17 cellular contexts compared by ENCODE assay signal in genomic region chr16:87740909-87741424, GRCh38. TPM values are rescaled to one million over a fixed set of nuclear protein-coding genes. Genes with fewer than 3 reads are reported as not detected.
DNase-seq lines count a peak whose midpoint lies in the region; ATAC-seq and TF ChIP-seq lines count a peak whose summit lies in the region.
"Had no signal": no experiment of that assay in that cellular context is flagged by ENCODE, and none has a peak within 500 bp of the region (broad histone marks: within the 10 kb centered on the region; RNA-seq: fewer than 3 reads in every experiment).

No MANE protein-coding gene starts in this region.

- WGBS in prostate gland = 79% methylated on average over 11 of the region's 11 CpGs

- intact Hi-C loops in prostate gland (cut with DNase I) = no loop called here

- peak overlapping the region; percentile 12 to 88 for H3K27ac Mint-ChIP-seq in natural killer cell treated with Interleukin-12 subunit alpha and Interleukin-12 subunit beta and Interleukin-15 and Interleukin-18, amount 100 ng/mL, for 72 hours
- H3K27ac Mint-ChIP-seq in activated T-cell treated with anti-CD3 and anti-CD28 coated beads, Interleukin-2, amount 50 U/mL, for 72 hours = no peak overlapping the region
- H3K27ac Mint-ChIP-seq: activated naive CD8-positive, alpha-beta T cell treated with anti-CD3 and anti-CD28 coated beads, Interleukin-2, amount 50 U/mL, for 24 hours; CD14-positive monocyte; stimulated activated naive B cell treated with anti-CD40 and anti-IgM and Interleukin-4, amounts not matched to agents 10 μg/mL and 1 μg/mL and 100 μg/mL, for 72 hours had no signal

- no peaks in the 10 kb centered on the region for H3K36me3 ChIP-seq in prostate gland

- no peak overlapping the region for H3K27ac ChIP-seq in prostate gland
- H3K27ac ChIP-seq: lower lobe of right lung, parathyroid adenoma had no signal

- peak overlapping the region; percentile 2 for H3K4me3 Mint-ChIP-seq in natural killer cell treated with Interleukin-12 subunit alpha and Interleukin-12 subunit beta and Interleukin-15 and Interleukin-18, amount 100 ng/mL, for 72 hours
- no peak overlapping the region for H3K4me3 Mint-ChIP-seq in activated T-cell treated with anti-CD3 and anti-CD28 coated beads, Interleukin-2, amount 50 U/mL, for 72 hours
- H3K4me3 Mint-ChIP-seq: activated naive CD8-positive, alpha-beta T cell treated with anti-CD3 and anti-CD28 coated beads, Interleukin-2, amount 50 U/mL, for 24 hours; CD14-positive monocyte; stimulated activated naive B cell treated with anti-CD40 and anti-IgM and Interleukin-4, amounts not matched to agents 10 μg/mL and 1 μg/mL and 100 μg/mL, for 72 hours had no signal

- H3K9me3 Mint-ChIP-seq in natural killer cell treated with Interleukin-12 subunit alpha and Interleukin-12 subunit beta and Interleukin-15 and Interleukin-18, amount 100 ng/mL, for 72 hours = no peaks in the 10 kb centered on the region
- H3K9me3 Mint-ChIP-seq in activated T-cell treated with anti-CD3 and anti-CD28 coated beads, Interleukin-2, amount 50 U/mL, for 72 hours = no peaks in the 10 kb centered on the region
- H3K9me3 Mint-ChIP-seq: activated naive CD8-positive, alpha-beta T cell treated with anti-CD3 and anti-CD28 coated beads, Interleukin-2, amount 50 U/mL, for 24 hours; CD14-positive monocyte; stimulated activated naive B cell treated with anti-CD40 and anti-IgM and Interleukin-4, amounts not matched to agents 10 μg/mL and 1 μg/mL and 100 μg/mL, for 72 hours had no signal

- H3K27me3 Mint-ChIP-seq in natural killer cell treated with Interleukin-12 subunit alpha and Interleukin-12 subunit beta and Interleukin-15 and Interleukin-18, amount 100 ng/mL, for 72 hours = no peaks in the 10 kb centered on the region
- no peaks in the 10 kb centered on the region for H3K27me3 Mint-ChIP-seq in activated T-cell treated with anti-CD3 and anti-CD28 coated beads, Interleukin-2, amount 50 U/mL, for 72 hours (ENCODE audit: low read depth)
- H3K27me3 Mint-ChIP-seq: activated naive CD8-positive, alpha-beta T cell treated with anti-CD3 and anti-CD28 coated beads, Interleukin-2, amount 50 U/mL, for 24 hours; stimulated activated naive B cell treated with anti-CD40 and anti-IgM and Interleukin-4, amounts not matched to agents 10 μg/mL and 1 μg/mL and 100 μg/mL, for 72 hours had no signal

- H3K27me3 ChIP-seq in prostate gland (replicated peaks; ENCODE audit: insufficient read depth) = no peaks in the 10 kb centered on the region

- H3K36me3 Mint-ChIP-seq in natural killer cell treated with Interleukin-12 subunit alpha and Interleukin-12 subunit beta and Interleukin-15 and Interleukin-18, amount 100 ng/mL, for 72 hours = peaks cover 18% of the 10 kb centered on the region
- H3K36me3 Mint-ChIP-seq in activated T-cell treated with anti-CD3 and anti-CD28 coated beads, Interleukin-2, amount 50 U/mL, for 72 hours (ENCODE audit: insufficient read depth in 2 of 2) = peaks cover 5 to 7% of the 10 kb centered on the region in 2 donors

- no peak for TF ChIP-seq CTCF in fibroblast of mammary gland (conservative IDR thresholded peaks at IDR 0.05; ENCODE audit: control insufficient read depth, insufficient read depth, low read depth, low read length)
- TF ChIP-seq CTCF in prostate gland (IDR thresholded peaks at IDR 0.05) = no peak

- H3K4me1 ChIP-seq in prostate gland (replicated peaks) = no peaks in the 10 kb centered on the region
- H3K4me1 ChIP-seq: lower lobe of right lung, parathyroid adenoma had no signal

- ATAC-seq in natural killer cell treated with Interleukin-12 subunit alpha and Interleukin-12 subunit beta and Interleukin-15 and Interleukin-18, amount 100 ng/mL, for 72 hours = no peak
- no peak for ATAC-seq in HG02938 (IDR thresholded peaks at IDR 0.05; ENCODE audit: unreplicated experiment)
- ATAC-seq in activated T-cell treated with anti-CD3 and anti-CD28 coated beads, Interleukin-2, amount 50 U/mL, for 72 hours (replicated peaks in 1 of 2) = no peak
- ATAC-seq in HG02973 (IDR thresholded peaks at IDR 0.05; ENCODE audit: unreplicated experiment) = no peak
- ATAC-seq: activated naive CD8-positive, alpha-beta T cell treated with anti-CD3 and anti-CD28 coated beads, Interleukin-2, amount 50 U/mL, for 24 hours; lower lobe of right lung; stimulated activated naive B cell treated with anti-CD40 and anti-IgM and Interleukin-4, amounts not matched to agents 10 μg/mL and 1 μg/mL and 100 μg/mL, for 72 hours had no signal

- DNase-seq in C1 segment of cervical spinal cord (lab: John Stamatoyannopoulos, UW) (peak in 12 of 14 donors; percentile 6 to 82 (median 70)), NCI-H69 (lab: John Stamatoyannopoulos, UW) (peak; percentile 64), fibroblast of mammary gland (ENCODE audit: low read depth) (peak; percentile 48), prostate gland (ENCODE audit: low spot score) (no peak)
- DNase-seq in natural killer cell treated with Interleukin-12 subunit alpha and Interleukin-12 subunit beta and Interleukin-15 and Interleukin-18, amount 100 ng/mL, for 72 hours (ENCODE audit: low spot score) = no peak
- DNase-seq in activated T-cell treated with anti-CD3 and anti-CD28 coated beads, Interleukin-2, amount 50 U/mL, for 72 hours = no peak
- DNase-seq: activated naive CD8-positive, alpha-beta T cell treated with anti-CD3 and anti-CD28 coated beads, Interleukin-2, amount 50 U/mL, for 24 hours; GF-D8; lower lobe of right lung; NCI-H1105; NCI-H526 treated with DMSO at 0.1 percent for 48 hours; stimulated activated CD4-positive, alpha-beta T cell treated with anti-CD3 and anti-CD28 coated beads, Interleukin-2, amount 100 ng/mL, for 48 hours; stimulated activated naive B cell treated with anti-CD40 and anti-IgM and Interleukin-4, amounts not matched to agents 10 μg/mL and 1 μg/mL and 100 μg/mL, for 72 hours had no signal

- TF ChIP-seq POLR2A in prostate gland (IDR thresholded peaks at IDR 0.05) = no peak

- H3K9me3 ChIP-seq in prostate gland = no peaks in the 10 kb centered on the region
- H3K9me3 ChIP-seq: lower lobe of right lung had no signal

- H3K4me3 ChIP-seq in fibroblast of mammary gland (ENCODE audit: control insufficient read depth, low read depth, low read length) = no peak overlapping the region
- no peak overlapping the region for H3K4me3 ChIP-seq in prostate gland
- H3K4me3 ChIP-seq: lower lobe of right lung had no signal

- H3K4me1 Mint-ChIP-seq in natural killer cell treated with Interleukin-12 subunit alpha and Interleukin-12 subunit beta and Interleukin-15 and Interleukin-18, amount 100 ng/mL, for 72 hours (ENCODE audit: low read depth in 2 of 2) = peaks cover 17 to 25% of the 10 kb centered on the region in 2 donors
- no peaks in the 10 kb centered on the region for H3K4me1 Mint-ChIP-seq in activated T-cell treated with anti-CD3 and anti-CD28 coated beads, Interleukin-2, amount 50 U/mL, for 72 hours (ENCODE audit: low read depth)
- H3K4me1 Mint-ChIP-seq: CD14-positive monocyte had no signal

RNA-seq across cellular contexts. Expression of gene KLHDC4, which starts 24.8 kb away (rescaled TPM):
- total RNA-seq in natural killer cell treated with Interleukin-12 subunit alpha and Interleukin-12 subunit beta and Interleukin-15 and Interleukin-18, amount 100 ng/mL, for 72 hours = 100 to 1,000 TPM in 1 of 2 donors, 10 to 100 TPM in 1; 71.0 to 188 TPM
- total RNA-seq in prostate gland = 10 to 100 TPM; 28.2 to 56.4 TPM
- total RNA-seq in activated T-cell treated with anti-CD3 and anti-CD28 coated beads, Interleukin-2, amount 50 U/mL, for 72 hours = 100 to 1,000 TPM in 1 of 2 donors, 10 to 100 TPM in 1; 85.5 to 108 TPM

Comparison
In these comparisons a context has a peak if more than half of its experiments do, and no peak if none do; other contexts are left out.
1. DNase-seq: peak in C1 segment of cervical spinal cord (12 of 14), NCI-H69 (single experiment) and fibroblast of mammary gland (single experiment); none in natural killer cell treated with Interleukin-12 subunit alpha and Interleukin-12 subunit beta and Interleukin-15 and Interleukin-18, amount 100 ng/mL, for 72 hours (single experiment), prostate gland (single experiment) and activated T-cell treated with anti-CD3 and anti-CD28 coated beads, Interleukin-2, amount 50 U/mL, for 72 hours (0 of 2).